ENCODE assay signal across 15 cellular contexts in the genomic region with DNA sequence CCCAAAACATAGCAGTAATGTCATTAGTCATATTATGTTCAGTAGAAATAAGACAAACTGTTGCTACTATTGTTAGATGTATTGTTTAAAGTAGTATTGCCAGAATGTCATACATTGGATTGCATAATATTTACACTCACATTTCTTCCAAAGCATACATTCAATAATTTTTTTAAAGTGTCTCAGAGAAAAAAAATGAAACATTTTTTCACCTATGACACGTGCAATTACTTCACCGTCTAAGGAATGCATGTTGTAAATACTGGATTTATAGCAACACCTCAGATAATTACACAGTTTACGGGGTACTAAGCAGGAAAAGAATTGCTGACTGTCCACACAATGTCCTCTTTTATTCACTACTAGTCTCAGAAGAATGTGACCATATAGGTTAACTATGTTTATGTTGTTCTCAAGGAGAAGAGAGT.
DNase-seq lines count a peak whose midpoint lies in the region; ATAC-seq and TF ChIP-seq lines count a peak whose summit lies in the region.
"Had no signal": no experiment of that assay in that cellular context is flagged by ENCODE, and none has a peak within 500 bp of the region (broad histone marks: within the 10 kb centered on the region; RNA-seq: fewer than 3 reads in every experiment).

No MANE protein-coding gene starts in this region.

- TF ChIP-seq EP300 in sigmoid colon (IDR thresholded peaks at IDR 0.05): no peak

- ATAC-seq in GM19395 (IDR thresholded peaks at IDR 0.05; ENCODE audit: unreplicated experiment): no peak

- H3K9me3 ChIP-seq in SJCRH30 (replicated peaks) (no peaks in the 10 kb centered on the region), fibroblast of lung (ENCODE audit: control insufficient read depth, insufficient read depth, low read depth, low read length) (no peaks in the 10 kb centered on the region), sigmoid colon (no peaks in the 10 kb centered on the region)
- H3K9me3 ChIP-seq: HAP-1, right atrium auricular region had no signal

- intact Hi-C loops in sigmoid colon (cut with DNase I): loop anchor here (5.0 to 10.0 kb wide), 2 partner anchors 105 to 162 kb away; a partner anchor contains a TSS

- no peak overlapping the region for H3K9ac ChIP-seq in fibroblast of lung (ENCODE audit: insufficient read depth, low read length)

- no peak overlapping the region for H2AFZ ChIP-seq in fibroblast of lung (ENCODE audit: low read length)

- H3K27me3 ChIP-seq in SJCRH30: no peaks in the 10 kb centered on the region
- no peaks in the 10 kb centered on the region for H3K27me3 ChIP-seq in fibroblast of lung (ENCODE audit: control insufficient read depth, insufficient read depth, low read length)
- no peaks in the 10 kb centered on the region for H3K27me3 ChIP-seq in sigmoid colon
- H3K27me3 ChIP-seq: right atrium auricular region had no signal

- DNase-seq in H4 (ENCODE audit: low spot score) (peak; percentile 51), SJCRH30 (peak in 1 of 2 experiments; percentile 52), fibroblast of lung (ENCODE audit: low read depth in 2 of 2) (peak; percentile 79 to 84), sigmoid colon (no peak), NCI-H748 (lab: John Stamatoyannopoulos, UW; ENCODE audit: unreplicated experiment) (no peak), 8988T (no peak)
- no peak for DNase-seq in central memory CD4-positive, alpha-beta T cell
- DNase-seq: activated naive CD4-positive, alpha-beta T cell treated with anti-CD3 and anti-CD28 coated beads for 36 hours; CD4-positive, CD25-positive, alpha-beta regulatory T cell; foreskin melanocyte; naive B cell; NCI-H2171 had no signal

- 8 to 53% methylated on average over 3 of the region's 3 CpGs for whole genome bisulfite sequencing in sigmoid colon, 2 donors

- H3K79me2 ChIP-seq in fibroblast of lung (ENCODE audit: control insufficient read depth, insufficient read depth, low read length): no peaks in the 10 kb centered on the region

- no peak for TF ChIP-seq POLR2A in sigmoid colon (IDR thresholded peaks at IDR 0.05)

- no peaks in the 10 kb centered on the region for H4K20me1 ChIP-seq in fibroblast of lung (ENCODE audit: control insufficient read depth, extremely low read depth, insufficient read depth, low read length)

- no peak for TF ChIP-seq CTCF in fibroblast of lung (conservative IDR thresholded peaks at IDR 0.05 in 1 of 2, IDR thresholded peaks at IDR 0.05 in 1 of 2; ENCODE audit: low read depth in 1 of 2, low read length in 2 of 2)
- no peak for TF ChIP-seq CTCF in sigmoid colon (IDR thresholded peaks at IDR 0.05)

- H3K4me2 ChIP-seq in fibroblast of lung (ENCODE audit: extremely low read depth, insufficient read depth, low read length): peak overlapping the region; percentile 49

- H3K4me1 ChIP-seq in SJCRH30 (peaks cover 13% of the 10 kb centered on the region; the same call in 1 of the 2 replicates), fibroblast of lung (ENCODE audit: control insufficient read depth, extremely low read depth, insufficient read depth, low read length) (peaks cover 6% of the 10 kb centered on the region), sigmoid colon (peaks cover 0 to 44% (median 23%) of the 10 kb centered on the region in 4 donors)
- H3K4me1 ChIP-seq: right atrium auricular region had no signal

- H3K4me3 ChIP-seq in SJCRH30 (no peak overlapping the region), fibroblast of lung (replicated peaks in 1 of 4; ENCODE audit: control extremely low read depth in 1 of 4, insufficient read depth in 1 of 4, low read depth in 3 of 4, low read length in 4 of 4) (no peak overlapping the region), sigmoid colon (no peak overlapping the region)
- H3K4me3 ChIP-seq: HAP-1, right atrium auricular region had no signal

- no peaks in the 10 kb centered on the region for H3K36me3 ChIP-seq in SJCRH30
- H3K36me3 ChIP-seq in fibroblast of lung (ENCODE audit: control insufficient read depth, insufficient read depth, low read length): no peaks in the 10 kb centered on the region
- H3K36me3 ChIP-seq in sigmoid colon: no peaks in the 10 kb centered on the region
- H3K36me3 ChIP-seq: HAP-1, right atrium auricular region had no signal

- H3K27ac ChIP-seq in SJCRH30 (peak overlapping the region; percentile 55), fibroblast of lung (ENCODE audit: insufficient read depth, low read length) (no peak overlapping the region), sigmoid colon (peak overlapping the region; percentile 10 to 67 (median 62))
- H3K27ac ChIP-seq: right atrium auricular region had no signal

Comparison
In these comparisons a context has a peak if more than half of its experiments do, and no peak if none do; other contexts are left out.
1. DNase-seq: peak in H4 (single experiment) and fibroblast of lung (2 of 2); none in sigmoid colon (single experiment), NCI-H748 (single experiment), central memory CD4-positive, alpha-beta T cell (single experiment) and 8988T (single experiment).